In the genomic region with DNA sequence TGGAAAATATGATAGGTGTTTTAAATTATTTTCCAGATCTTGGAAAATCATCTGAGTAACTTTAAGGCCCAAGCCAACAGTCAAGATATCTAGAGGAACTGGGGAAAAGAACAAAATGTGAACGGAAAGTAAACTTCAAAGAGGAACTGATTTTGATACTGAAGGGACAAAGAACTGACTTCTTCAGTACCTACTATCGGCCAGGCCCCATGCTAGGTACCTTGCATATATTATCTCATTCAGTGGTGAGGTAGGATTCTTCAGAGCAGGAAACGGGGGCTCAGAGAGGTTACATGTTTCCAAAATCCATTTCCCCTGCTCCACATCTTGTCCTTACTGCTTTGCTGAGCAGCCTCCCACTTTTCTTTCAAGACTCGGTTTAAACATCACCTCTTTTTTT, we compare ENCODE assay signal across 28 cellular contexts.
"Had no signal": no experiment of that assay in that cellular context is flagged by ENCODE, and none has a peak within 500 bp of the region (broad histone marks: within the 10 kb centered on the region; RNA-seq: fewer than 3 reads in every experiment).

No MANE protein-coding gene starts in this region.

- FAIRE-seq: bronchial epithelial cell, TTC549 had no signal

- H3K4me1 Mint-ChIP-seq: activated CD4-positive, alpha-beta T cell treated with anti-CD3 and anti-CD28 coated beads for 36 hours; activated naive CD8-positive, alpha-beta T cell treated with anti-CD3 and anti-CD28 coated beads, Interleukin-2, amount 50 U/mL, for 24 hours; brain had no signal

- H3K36me3 Mint-ChIP-seq: activated naive CD8-positive, alpha-beta T cell; brain had no signal

- H3K4me3 ChIP-seq: SJCRH30, SK-N-MC had no signal

- H3K27ac Mint-ChIP-seq: activated CD4-positive, alpha-beta T cell treated with anti-CD3 and anti-CD28 coated beads for 36 hours; activated CD4-positive, alpha-beta T cell treated with anti-CD3 and anti-CD28 coated beads, Interleukin-2, amount 10 ng/mL, durations not matched to agents 7 days and 5 days; activated CD8-positive, alpha-beta T cell treated with anti-CD3 and anti-CD28 coated beads, Interleukin-2, amount 10 ng/mL, durations not matched to agents 7 days and 5 days; activated naive CD4-positive, alpha-beta T cell treated with anti-CD3 and anti-CD28 coated beads for 36 hours; activated naive CD8-positive, alpha-beta T cell; activated naive CD8-positive, alpha-beta T cell treated with anti-CD3 and anti-CD28 coated beads, Interleukin-2, amount 50 U/mL, for 24 hours; activated T-cell treated with anti-CD3 and anti-CD28 coated beads, Interleukin-2, amount 50 U/mL, for 24 hours; activated T-helper 2 cell treated with anti-CD3 and anti-CD28 coated beads, Interferon-gamma antibody, Interleukin-2, Interleukin-4, amounts not matched to agents 10 μg/mL and 5 μg/mL and 100 μg/mL, durations not matched to agents 14 hours and 24 hours and 36 hours; brain had no signal

- H3K27ac ChIP-seq: SJCRH30, SK-N-MC had no signal

- ATAC-seq: activated CD4-positive, alpha-beta T cell treated with anti-CD3 and anti-CD28 coated beads for 36 hours; activated CD4-positive, CD25-positive, alpha-beta regulatory T cell treated with anti-CD3 and anti-CD28 coated beads, Interleukin-2, amount 50 U/mL, for 24 hours; activated CD8-positive, alpha-beta T cell treated with anti-CD3 and anti-CD28 coated beads, Interleukin-2, amount 10 ng/mL, durations not matched to agents 7 days and 5 days; activated naive CD8-positive, alpha-beta T cell treated with anti-CD3 and anti-CD28 coated beads, Interleukin-2, amount 50 U/mL, for 24 hours had no signal

- H3K36me3 ChIP-seq: SJCRH30 had no signal

- H3K9me3 ChIP-seq: SJCRH30 had no signal

- DNase-seq: activated CD4-positive, alpha-beta T cell treated with anti-CD3 and anti-CD28 coated beads for 36 hours; activated CD4-positive, alpha-beta T cell treated with anti-CD3 and anti-CD28 coated beads, Interleukin-2, amount 10 ng/mL, durations not matched to agents 7 days and 5 days; activated CD4-positive, alpha-beta T cell treated with anti-CD3 and anti-CD28 coated beads, Interleukin-2, amount 50 U/mL, for 48 hours; activated CD8-positive, alpha-beta T cell treated with anti-CD3 and anti-CD28 coated beads, Interleukin-2, amount 10 ng/mL, durations not matched to agents 7 days and 5 days; activated gamma-delta T cell; activated naive CD4-positive, alpha-beta T cell treated with anti-CD3 and anti-CD28 coated beads for 36 hours; activated naive CD8-positive, alpha-beta T cell treated with anti-CD3 and anti-CD28 coated beads, Interleukin-2, amount 50 U/mL, for 24 hours; activated T-cell treated with anti-CD3 and anti-CD28 coated beads, Interleukin-2, amount 50 U/mL, for 24 hours; anterior cingulate cortex; caudate nucleus; cerebellar nuclear complex; NCI-H1048; NCI-H1105 treated with DMSO at 0.1 percent for 48 hours; NCI-H1436; NCI-H1694 treated with DMSO at 0.1 percent for 48 hours; NCI-H2029; NCI-H345; NCI-H524 treated with DMSO at 0.1 percent for 48 hours; SHP77; SJCRH30; T1000 had no signal

- H3K4me1 ChIP-seq: SJCRH30 had no signal

- H3K27me3 Mint-ChIP-seq: activated CD4-positive, alpha-beta T cell treated with anti-CD3 and anti-CD28 coated beads for 36 hours; activated naive CD8-positive, alpha-beta T cell; activated naive CD8-positive, alpha-beta T cell treated with anti-CD3 and anti-CD28 coated beads, Interleukin-2, amount 50 U/mL, for 24 hours; activated T-cell treated with anti-CD3 and anti-CD28 coated beads, Interleukin-2, amount 50 U/mL, for 24 hours; brain had no signal

- H3K9me3 Mint-ChIP-seq: activated CD4-positive, alpha-beta T cell treated with anti-CD3 and anti-CD28 coated beads, Interleukin-2, amount 10 ng/mL, durations not matched to agents 7 days and 5 days; activated naive CD4-positive, alpha-beta T cell treated with anti-CD3 and anti-CD28 coated beads for 36 hours; activated naive CD8-positive, alpha-beta T cell treated with anti-CD3 and anti-CD28 coated beads, Interleukin-2, amount 50 U/mL, for 24 hours; activated T-cell treated with anti-CD3 and anti-CD28 coated beads, Interleukin-2, amount 50 U/mL, for 24 hours; activated T-helper 2 cell treated with anti-CD3 and anti-CD28 coated beads, Interferon-gamma antibody, Interleukin-2, Interleukin-4, amounts not matched to agents 10 μg/mL and 5 μg/mL and 100 μg/mL, durations not matched to agents 14 hours and 24 hours and 36 hours; brain had no signal

- H3K4me3 Mint-ChIP-seq: activated CD4-positive, alpha-beta T cell treated with anti-CD3 and anti-CD28 coated beads for 36 hours; activated CD4-positive, alpha-beta T cell treated with anti-CD3 and anti-CD28 coated beads, Interleukin-2, amount 10 ng/mL, durations not matched to agents 7 days and 5 days; activated CD8-positive, alpha-beta T cell treated with anti-CD3 and anti-CD28 coated beads, Interleukin-2, amount 10 ng/mL, durations not matched to agents 7 days and 5 days; activated naive CD4-positive, alpha-beta T cell treated with anti-CD3 and anti-CD28 coated beads for 36 hours; activated naive CD8-positive, alpha-beta T cell; activated naive CD8-positive, alpha-beta T cell treated with anti-CD3 and anti-CD28 coated beads, Interleukin-2, amount 50 U/mL, for 24 hours; activated T-cell treated with anti-CD3 and anti-CD28 coated beads, Interleukin-2, amount 50 U/mL, for 24 hours; brain had no signal
